In the genomic region with DNA sequence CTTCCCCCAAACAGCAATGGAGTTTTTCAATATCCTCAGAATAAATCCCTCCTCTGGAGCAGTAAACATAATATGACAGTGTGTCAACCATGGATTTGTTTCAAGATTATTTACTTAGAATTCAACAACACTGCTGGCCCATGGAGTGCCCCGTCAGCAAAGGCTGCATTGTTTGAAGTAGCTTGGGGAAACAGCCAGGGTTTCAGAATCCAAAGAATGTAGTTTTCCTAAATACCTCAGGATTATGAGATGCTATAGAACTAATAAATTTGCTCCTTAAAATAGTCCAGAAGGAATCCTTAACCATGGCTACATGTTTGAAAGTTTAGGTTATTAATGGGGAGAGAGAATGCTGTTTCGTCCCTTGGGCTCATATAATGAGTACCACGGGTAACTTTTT, we compare ENCODE assay signal across 20 cellular contexts. TPM values are rescaled to one million over a fixed set of nuclear protein-coding genes. Genes with fewer than 3 reads are reported as not detected.
DNase-seq lines count a peak whose midpoint lies in the region; ATAC-seq and TF ChIP-seq lines count a peak whose summit lies in the region.
"Had no signal": no experiment of that assay in that cellular context is flagged by ENCODE, and none has a peak within 500 bp of the region (broad histone marks: within the 10 kb centered on the region; RNA-seq: fewer than 3 reads in every experiment).

No MANE protein-coding gene starts in this region.

- H3K36me3 Mint-ChIP-seq in brain = no peaks in the 10 kb centered on the region

- H2BK12ac ChIP-seq in mesenchymal stem cell (ENCODE audit: low read length in 2 of 2) = no peak overlapping the region

- no peak overlapping the region for H3K18ac ChIP-seq in IMR-90 (ENCODE audit: low read depth, low read length)
- H3K18ac ChIP-seq in mesenchymal stem cell (ENCODE audit: low read depth in 1 of 2, low read length in 2 of 2) = no peak overlapping the region

- no peak for TF ChIP-seq RAD21 in IMR-90 (IDR thresholded peaks at IDR 0.05; ENCODE audit: low read length)

- H3K27ac Mint-ChIP-seq in brain = peak overlapping the region in 3 of 5 experiments; percentile 60 to 82 (median 78)

- H3K4me2 ChIP-seq in IMR-90 (ENCODE audit: low read depth, low read length) (no peak overlapping the region), mesenchymal stem cell (ENCODE audit: low read length, poor library complexity, severe bottlenecking) (no peak overlapping the region)
- H3K4me2 ChIP-seq: KMS-11, SK-N-SH had no signal

- no peaks in the 10 kb centered on the region for H3K9me3 ChIP-seq in IMR-90 (ENCODE audit: control insufficient read depth, insufficient read depth, low read length)
- H3K9me3 ChIP-seq in mesenchymal stem cell (ENCODE audit: control insufficient read depth, low read length) = no peaks in the 10 kb centered on the region
- H3K9me3 ChIP-seq: SK-N-SH had no signal

- no peak overlapping the region for H4K91ac ChIP-seq in IMR-90 (ENCODE audit: insufficient read depth, low read depth, low read length)
- no peak overlapping the region for H4K91ac ChIP-seq in mesenchymal stem cell (ENCODE audit: low read length)

- H3K79me1 ChIP-seq in IMR-90 (ENCODE audit: low read depth in 1 of 2, low read length in 2 of 2) = no peaks in the 10 kb centered on the region
- H3K79me1 ChIP-seq in mesenchymal stem cell (replicated peaks; ENCODE audit: low read length, poor library complexity, severe bottlenecking) = no peaks in the 10 kb centered on the region

- no peak overlapping the region for H3K56ac ChIP-seq in IMR-90 (ENCODE audit: extremely low read depth, insufficient read depth, low read length)

- TF ChIP-seq POLR2A in IMR-90 (IDR thresholded peaks at IDR 0.05; ENCODE audit: low read depth, low read length) = no peak

- no CpG with 5 or more reads among the region's 3 CpGs for WGBS in IMR-90 (ENCODE audit: extremely low coverage in 2 of 2, insufficient read length in 1 of 2), 2 experiments
- WGBS in mesenchymal stem cell = 73% methylated on average over 2 of the region's 3 CpGs

- H3K4me1 ChIP-seq in IMR-90 (ENCODE audit: control insufficient read depth, insufficient read depth, low read length) (no peaks in the 10 kb centered on the region), mesenchymal stem cell (ENCODE audit: control insufficient read depth, insufficient read depth, low read depth, low read length) (no peaks in the 10 kb centered on the region)

- no peaks in the 10 kb centered on the region for H4K20me1 ChIP-seq in IMR-90 (ENCODE audit: insufficient read depth, low read length)

- H4K5ac ChIP-seq in IMR-90 (ENCODE audit: low read depth, low read length) = no peak overlapping the region

- H3K4me1 Mint-ChIP-seq in brain = peaks cover 7% of the 10 kb centered on the region

- peaks cover 3% of the 10 kb centered on the region for H3K27me3 Mint-ChIP-seq in brain

- H3K9ac ChIP-seq in IMR-90 (ENCODE audit: low read depth, low read length) (no peak overlapping the region), mesenchymal stem cell (ENCODE audit: low read length) (no peak overlapping the region)
- H3K9ac ChIP-seq: KMS-11, SK-N-SH had no signal

- DNase-seq in IMR-90 (no peak), mesenchymal stem cell (peak; percentile 5), omental fat pad (ENCODE audit: low spot score) (no peak), OCI-M1 (lab: John Stamatoyannopoulos, UW) (no peak)
- DNase-seq: ACHN, DMS153, NCI-H1417, NCI-H187, NCI-H2107, NCI-H510A, NCI-H774, SHP77, SK-N-SH had no signal

- no peak overlapping the region for H2AK9ac ChIP-seq in IMR-90 (replicated peaks; ENCODE audit: low read depth, low read length, poor library complexity)

- H3K4ac ChIP-seq in IMR-90 (ENCODE audit: low read depth, low read length) = no peak overlapping the region
- no peak overlapping the region for H3K4ac ChIP-seq in mesenchymal stem cell (ENCODE audit: low read depth in 1 of 2, low read length in 2 of 2)

- H4K8ac ChIP-seq in IMR-90 (ENCODE audit: low read depth in 2 of 2, low read length in 2 of 2) (no peak overlapping the region), mesenchymal stem cell (ENCODE audit: low read length) (no peak overlapping the region)

- dilution Hi-C loops in IMR-90 (cut with HindIII; ENCODE audit: low sequenced_read_pairs, unreplicated experiment) = no loop called here

- no peak overlapping the region for H3K23ac ChIP-seq in IMR-90 (ENCODE audit: low read depth, low read length)
- no peak overlapping the region for H3K23ac ChIP-seq in mesenchymal stem cell (ENCODE audit: low read length in 2 of 2)

- H3K36me3 ChIP-seq in IMR-90 (ENCODE audit: control insufficient read depth, insufficient read depth, low read length) = no peaks in the 10 kb centered on the region
- H3K36me3 ChIP-seq in mesenchymal stem cell (ENCODE audit: control insufficient read depth in 1 of 2, insufficient read depth in 2 of 2, low read depth in 1 of 2, low read length in 2 of 2) = no peaks in the 10 kb centered on the region

- H2AK5ac ChIP-seq in IMR-90 (ENCODE audit: low read depth, low read length) = no peak overlapping the region
- H2AK5ac ChIP-seq in mesenchymal stem cell (ENCODE audit: low read length, severe bottlenecking) = no peak overlapping the region

- H2BK20ac ChIP-seq in IMR-90 (ENCODE audit: low read depth, low read length) = no peak overlapping the region

- H3K9me3 Mint-ChIP-seq in brain = peaks cover 0 to 2% (median 0%) of the 10 kb centered on the region in 5 experiments

- in situ Hi-C loops in IMR-90 (cut with MboI; ENCODE audit: low sequenced_read_pairs) = no loop called here

- BruUV-seq in IMR-90 (replicated peaks; lab: Mats Ljungman, UMichigan) = no TSS peak

- no peak overlapping the region for H2BK5ac ChIP-seq in IMR-90 (ENCODE audit: low read depth, low read length, poor library complexity, severe bottlenecking)
- H2BK5ac ChIP-seq in mesenchymal stem cell (ENCODE audit: low read depth, low read length, poor library complexity, severe bottlenecking) = no peak overlapping the region

- CTCF ChIA-PET in IMR-90 (lab: Yijun Ruan, JAX) = no interaction called here

- H3K4me3 ChIP-seq in IMR-90 (ENCODE audit: insufficient read depth, low read depth, low read length) (no peak overlapping the region), mesenchymal stem cell (ENCODE audit: insufficient read depth in 1 of 2, low read depth in 1 of 2, low read length in 2 of 2) (no peak overlapping the region)

- no peak overlapping the region for H2BK15ac ChIP-seq in IMR-90 (ENCODE audit: low read depth, low read length)
- no peak overlapping the region for H2BK15ac ChIP-seq in mesenchymal stem cell (ENCODE audit: low read depth, poor library complexity, severe bottlenecking)

- intact Hi-C loops in IMR-90 (cut with micrococcal nuclease) = no loop called here

- no peaks in the 10 kb centered on the region for H3K9me1 ChIP-seq in IMR-90 (ENCODE audit: insufficient read depth, low read length)

- TF ChIP-seq CTCF in IMR-90 (conservative IDR thresholded peaks at IDR 0.05; ENCODE audit: low read depth, low read length) (no peak), brain (conservative IDR thresholded peaks at IDR 0.05) (no peak), omental fat pad (IDR thresholded peaks at IDR 0.05) (no peak)

- no peak overlapping the region for H2BK120ac ChIP-seq in IMR-90 (ENCODE audit: low read depth, low read length)
- H2BK120ac ChIP-seq in mesenchymal stem cell (ENCODE audit: low read depth, low read length) = no peak overlapping the region

- no peak overlapping the region for H3K4me3 Mint-ChIP-seq in brain

- H3K27ac ChIP-seq in IMR-90 (ENCODE audit: insufficient read depth, low read length) = no peak overlapping the region
- H3K27ac ChIP-seq in mesenchymal stem cell (ENCODE audit: low read length, poor library complexity, severe bottlenecking) = no peak overlapping the region
- H3K27ac ChIP-seq: KMS-11 had no signal

- POLR2A ChIA-PET in IMR-90 (lab: Charles Lee; ENCODE audit: unreplicated experiment) = no interaction called here

- ATAC-seq in IMR-90 (ENCODE audit: low read depth) (peak; percentile 63), GM18861 (IDR thresholded peaks at IDR 0.05; ENCODE audit: unreplicated experiment) (no peak), omental fat pad (ENCODE audit: low FRiP score) (no peak), GM18870 (IDR thresholded peaks at IDR 0.05; ENCODE audit: unreplicated experiment) (no peak)

- peaks cover 26% of the 10 kb centered on the region for H3K27me3 ChIP-seq in IMR-90 (ENCODE audit: control insufficient read depth, insufficient read depth, low read length)
- H3K27me3 ChIP-seq in mesenchymal stem cell (ENCODE audit: control insufficient read depth in 1 of 2, insufficient read depth in 1 of 2, low read length in 2 of 2) = peaks cover 9 to 24% of the 10 kb centered on the region in 2 experiments

- H3K14ac ChIP-seq in IMR-90 (replicated peaks; ENCODE audit: low read depth, low read length) (no peak overlapping the region), mesenchymal stem cell (ENCODE audit: low read length in 2 of 2) (no peak overlapping the region)

- no peak overlapping the region for H2AFZ ChIP-seq in IMR-90 (replicated peaks; ENCODE audit: low read length, poor library complexity)
- H2AFZ ChIP-seq in mesenchymal stem cell (ENCODE audit: low read depth, low read length) = no peak overlapping the region

TF ChIP-seq in IMR-90, 13 proteins besides CTCF, POLR2A, EP300 and RAD21 (continues in another document):
- TF ChIP-seq CEBPB (IDR thresholded peaks at IDR 0.05; ENCODE audit: low read depth, low read length) = no peak
- no peak for TF ChIP-seq NFE2L2 (IDR thresholded peaks at IDR 0.05; ENCODE audit: low read depth, low read length)
- no peak for TF ChIP-seq MAZ (IDR thresholded peaks at IDR 0.05; ENCODE audit: borderline replicate concordance, low read depth, low read length)

RNA-seq across cellular contexts. Expression of a gene that starts 13.1 kb away (rescaled TPM):
- total RNA-seq in IMR-90 (2012; rRNA removed) = not detected in 2 replicates
- polyA plus RNA-seq in IMR-90 (2012; rRNA removed) = not detected in 2 replicates
- not detected in 2 replicates for polyA plus RNA-seq in IMR-90 (2012; cell fraction: cytosol; rRNA removed)
- polyA plus RNA-seq in IMR-90 (2012; cell fraction: nucleus; rRNA removed; ENCODE audit: low replicate concordance) = not detected in 2 replicates
- not detected for polyA plus RNA-seq in brain (ENCODE audit: insufficient read depth, low read depth, low replicate concordance)
- polyA plus RNA-seq in mesenchymal stem cell (2013, experiment 1 of 2) = not detected
- polyA plus RNA-seq in mesenchymal stem cell (2013, experiment 2 of 2) = not detected
- not detected for total RNA-seq in omental fat pad
- total RNA-seq: M059J, OCI-LY7, RPMI7951 had no signal
- polyA plus RNA-seq: SK-N-SH had no signal

RNA-seq across cellular contexts. Expression of a gene that starts 29.7 kb away (rescaled TPM):
- total RNA-seq in IMR-90 (2012; rRNA removed) (not detected in 2 replicates), omental fat pad (1 to 10 TPM in 2 of 4 donors, under 1 TPM in 1, not detected in 1; 0.25 to 4.1 (median 3.4) TPM)
- polyA plus RNA-seq in IMR-90 (2012; rRNA removed) (not detected in 2 replicates), brain (ENCODE audit: insufficient read depth, low read depth, low replicate concordance) (16.5 TPM)
- not detected in 2 replicates for polyA plus RNA-seq in IMR-90 (2012; cell fraction: cytosol; rRNA removed)
- polyA plus RNA-seq in IMR-90 (2012; cell fraction: nucleus; rRNA removed; ENCODE audit: low replicate concordance) = not detected in 2 replicates
- polyA plus RNA-seq in mesenchymal stem cell (2013, experiment 1 of 2) = not detected
- polyA plus RNA-seq in mesenchymal stem cell (2013, experiment 2 of 2) = not detected
- total RNA-seq: OCI-LY7 had no signal
